8 cellular contexts compared by ENCODE assay signal in the genomic region with DNA sequence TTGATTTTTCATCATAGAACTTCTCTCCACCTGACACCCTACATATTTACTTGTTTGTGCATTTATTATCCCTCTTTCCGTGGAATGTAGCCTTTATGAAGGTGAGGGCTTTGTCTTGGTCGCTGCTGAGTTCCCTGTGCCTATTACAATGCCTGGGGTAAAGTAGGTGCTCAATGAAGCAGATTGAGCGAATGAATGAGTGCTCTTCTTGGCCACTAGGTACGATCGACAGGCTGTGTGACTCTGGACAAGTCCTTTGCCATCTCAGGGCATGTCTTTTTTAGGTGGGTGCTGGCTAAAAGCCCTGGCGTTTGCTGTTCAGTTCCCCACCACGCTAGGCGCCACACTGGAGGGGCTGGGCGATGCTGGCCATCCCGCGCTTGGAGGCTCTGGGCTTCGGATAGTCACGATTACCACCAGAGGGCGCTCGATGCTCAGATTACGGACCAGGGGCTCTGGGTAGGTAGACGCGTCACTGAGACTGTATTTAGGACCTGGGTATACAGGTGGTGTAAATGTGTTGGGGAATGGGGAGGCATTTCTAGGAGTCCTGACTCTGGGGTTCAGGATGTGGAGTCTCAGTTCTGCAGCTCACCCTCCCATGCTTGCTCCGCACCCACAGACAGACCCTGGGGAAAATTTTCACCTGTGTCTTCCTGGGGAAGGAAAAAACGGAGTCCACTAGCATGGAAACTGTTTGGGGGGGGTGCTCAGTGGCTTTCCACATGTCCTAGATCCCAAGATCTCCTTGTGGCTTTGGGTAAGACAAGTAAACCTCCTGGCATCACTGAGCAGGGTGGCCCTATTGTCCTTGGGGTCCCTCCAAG.
DNase-seq lines count a peak whose midpoint lies in the region; ATAC-seq and TF ChIP-seq lines count a peak whose summit lies in the region.

No MANE protein-coding gene starts in this region.

- no peak overlapping the region for H3K27ac ChIP-seq in body of pancreas

- H3K4me3 ChIP-seq in body of pancreas = no peak overlapping the region

- H3K27me3 ChIP-seq in body of pancreas = no peaks in the 10 kb centered on the region

- 11 to 23% methylated on average over 7 to 20 of the region's 20 CpGs for WGBS in body of pancreas, 2 donors

- peak; percentile 56 for ATAC-seq in body of pancreas

- TF ChIP-seq CTCF in body of pancreas (IDR thresholded peaks at IDR 0.05) = peak; percentile 33 to 60 (median 51)

- no peak for TF ChIP-seq POLR2A in body of pancreas (IDR thresholded peaks at IDR 0.05)

- intact Hi-C loops in body of pancreas (cut with DNase I) = no loop called here

- no peaks in the 10 kb centered on the region for H3K9me3 ChIP-seq in body of pancreas

- no peaks in the 10 kb centered on the region for H3K4me1 ChIP-seq in body of pancreas

- DNase-seq in NOMO-1 (lab: John Stamatoyannopoulos, UW; ENCODE audit: unreplicated experiment in 2 of 2) = peak; percentile 36 to 55
- DNase-seq in NOMO-1 treated with dmso at 0.1 percent for 144 hours (lab: John Stamatoyannopoulos, UW; ENCODE audit: unreplicated experiment) = no peak
- peak; percentile 62 for DNase-seq in NCI-H2081 treated with DMSO at 0.1 percent for 48 hours (lab: John Stamatoyannopoulos, UW)
- peak; percentile 62 for DNase-seq in UCSD-AML1 (lab: John Stamatoyannopoulos, UW; ENCODE audit: unreplicated experiment)
- peak; percentile 60 to 69 (median 61) for DNase-seq in body of pancreas
- peak; percentile 87 for DNase-seq in islet precursor cell
- DNase-seq in stimulated activated CD4-positive, alpha-beta T cell treated with anti-CD3 and anti-CD28 coated beads, Interleukin-1b, Interleukin-23, amount 100 ng/mL, for 1 hour (ENCODE audit: low read depth in 2 of 2) = peak; percentile 8 to 44
- no peak for DNase-seq in GF-D8 (lab: John Stamatoyannopoulos, UW)

- H3K36me3 ChIP-seq in body of pancreas (replicated peaks in 1 of 2; ENCODE audit: insufficient read depth in 1 of 2, low read depth in 2 of 2) = no peaks in the 10 kb centered on the region

Comparison
In these comparisons a context has a peak if more than half of its experiments do, and no peak if none do; other contexts are left out.
1. DNase-seq: peak in NOMO-1 (2 of 2), NCI-H2081 treated with DMSO at 0.1 percent for 48 hours (single experiment), UCSD-AML1 (single experiment), body of pancreas (4 of 4), islet precursor cell (single experiment) and stimulated activated CD4-positive, alpha-beta T cell treated with anti-CD3 and anti-CD28 coated beads, Interleukin-1b, Interleukin-23, amount 100 ng/mL, for 1 hour (2 of 2); none in NOMO-1 treated with dmso at 0.1 percent for 144 hours (single experiment) and GF-D8 (single experiment).